In the genomic region with DNA sequence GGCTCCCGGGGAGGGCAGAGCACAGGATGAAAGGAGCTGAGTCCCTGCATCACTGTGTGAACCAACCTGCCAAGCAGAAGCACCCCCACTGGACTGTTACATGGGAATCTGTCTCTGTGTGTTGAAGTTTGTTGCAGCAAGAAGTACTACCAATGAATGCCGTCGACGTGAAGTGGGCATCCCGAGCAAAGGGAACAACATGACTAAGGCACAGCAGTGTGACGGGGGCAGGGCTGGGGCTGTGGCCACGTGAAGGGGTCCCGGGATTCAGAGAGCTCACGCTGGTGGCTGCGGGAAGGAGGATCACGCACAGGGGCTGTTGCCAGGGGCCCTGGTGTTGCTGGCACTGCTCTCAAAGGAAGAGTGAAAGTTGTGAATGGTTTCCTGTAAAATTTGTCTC, we compare ENCODE assay signal across 17 cellular contexts. TPM values are rescaled to one million over a fixed set of nuclear protein-coding genes. Genes with fewer than 3 reads are reported as not detected.
A peak's percentile ranks its signal among the peaks of the same experiment; 100 is the strongest.
DNase-seq lines count a peak whose midpoint lies in the region; ATAC-seq lines count a peak whose summit lies in the region.
"Had no signal": no experiment of that assay in that cellular context is flagged by ENCODE, and none has a peak within 500 bp of the region (broad histone marks: within the 10 kb centered on the region; RNA-seq: fewer than 3 reads in every experiment).

No MANE protein-coding gene starts in this region.

- no peak for ATAC-seq in GM21447 (IDR thresholded peaks at IDR 0.05; ENCODE audit: unreplicated experiment)
- ATAC-seq: GM12878, GM23338, HCT116 had no signal

- DNase-seq in HK-2 (ENCODE audit: unreplicated experiment) = peak; percentile 5
- DNase-seq in kidney tubule cell (ENCODE audit: low spot score) = peak; percentile 24
- peak; percentile 69 for DNase-seq in renal cortical epithelial cell (ENCODE audit: low read depth)
- DNase-seq in HT-29 (ENCODE audit: low spot score) = no peak
- DNase-seq in NCI-H510A treated with DMSO at 0.1 percent for 48 hours (lab: John Stamatoyannopoulos, UW) = no peak
- DNase-seq: CD4-positive, alpha-beta T cell; CD8-positive, alpha-beta memory T cell; DMS 273 treated with DMSO at 0.1 percent for 48 hours; DMS79; EL; GDM1; H9 had no signal

RNA-seq across cellular contexts. Expression of a gene that starts 27.5 kb away (rescaled TPM):
- total RNA-seq in renal cortical epithelial cell = 0.17 TPM in 1 of 2 replicates, not detected in the other
- total RNA-seq in HT-29 (2014; rRNA removed; shearing (Covaris generic)) = not detected in 2 replicates
- total RNA-seq: A673; CD4-positive, alpha-beta T cell; CD8-positive, alpha-beta memory T cell had no signal

Comparison
In these comparisons a context has a peak if more than half of its experiments do, and no peak if none do; other contexts are left out.
1. DNase-seq: peak in HK-2 (single experiment), kidney tubule cell (single experiment) and renal cortical epithelial cell (single experiment); none in HT-29 (single experiment) and NCI-H510A treated with DMSO at 0.1 percent for 48 hours (single experiment).